ENCODE assay signal across 13 cellular contexts in genomic region chr3:38190481-38190881, GRCh38.
"Had no signal": no experiment of that assay in that cellular context is flagged by ENCODE, and none has a peak within 500 bp of the region (broad histone marks: within the 10 kb centered on the region; RNA-seq: fewer than 3 reads in every experiment).

No MANE protein-coding gene starts in this region.

- H3K27ac Mint-ChIP-seq: activated naive CD8-positive, alpha-beta T cell; T-cell had no signal

- H3K27me3 Mint-ChIP-seq: activated naive CD8-positive, alpha-beta T cell; T-cell had no signal

- DNase-seq: activated CD4-positive, alpha-beta T cell treated with anti-CD3 and anti-CD28 coated beads for 48 hours; caudate nucleus; effector CD4-positive, alpha-beta T cell; hypothalamus; lower lobe of right lung; midbrain; right cardiac atrium; T-cell had no signal

- H3K27me3 ChIP-seq: tibial nerve had no signal

- H3K4me1 ChIP-seq: lower lobe of right lung had no signal

- H3K9me3 ChIP-seq: tibial nerve had no signal

- H3K27ac ChIP-seq: coronary artery, lower lobe of right lung, tibial nerve, VCaP had no signal

- H3K9me3 Mint-ChIP-seq: T-cell had no signal

- H3K4me3 ChIP-seq: coronary artery, lower lobe of right lung, smooth muscle cell, tibial nerve had no signal

- ATAC-seq: lower lobe of right lung, right cardiac atrium, T-cell had no signal

- H3K4me3 Mint-ChIP-seq: activated naive CD8-positive, alpha-beta T cell; T-cell had no signal
